9 cellular contexts compared by ENCODE assay signal in the genomic region with DNA sequence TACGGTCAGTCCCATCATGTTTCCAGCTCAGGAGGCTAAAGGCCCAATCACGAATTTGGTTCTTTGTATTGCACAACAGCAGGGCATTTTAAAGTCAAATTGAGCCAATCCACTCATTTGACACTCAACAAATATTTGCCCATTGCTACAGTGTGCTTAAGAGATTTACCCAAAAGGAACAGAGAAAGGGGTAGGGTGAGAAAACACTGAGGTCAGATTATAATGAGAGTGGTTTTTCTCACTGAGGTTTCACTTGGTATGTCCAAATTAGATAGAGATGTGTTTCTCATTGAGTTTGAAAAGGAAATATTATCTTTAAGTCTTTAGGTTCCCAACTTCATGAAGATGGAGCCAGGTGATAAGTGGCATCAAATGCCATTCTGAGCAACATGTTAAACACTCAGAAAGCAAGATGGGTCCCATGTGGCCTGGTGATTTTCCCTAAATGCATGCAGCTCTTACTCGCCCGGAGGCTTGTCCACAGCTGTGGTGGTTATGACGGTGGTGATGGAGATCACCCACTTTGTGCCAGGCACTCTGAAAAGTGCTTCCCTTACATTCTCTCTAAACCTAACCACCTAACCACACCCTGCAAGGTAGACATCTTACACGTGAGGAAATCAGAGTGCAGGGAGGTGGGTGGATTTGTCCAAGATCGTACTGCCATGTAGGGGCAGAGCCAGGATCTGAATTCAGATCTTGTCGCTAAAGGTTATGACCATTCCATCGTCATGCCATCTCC. TPM values are rescaled to one million over a fixed set of nuclear protein-coding genes. Genes with fewer than 3 reads are reported as not detected.
DNase-seq lines count a peak whose midpoint lies in the region; ATAC-seq, FAIRE-seq and TF ChIP-seq lines count a peak whose summit lies in the region.
"Had no signal": no experiment of that assay in that cellular context is flagged by ENCODE, and none has a peak within 500 bp of the region (broad histone marks: within the 10 kb centered on the region; RNA-seq: fewer than 3 reads in every experiment).

No MANE protein-coding gene starts in this region.

- H3K4me1 ChIP-seq in HepG2 (ENCODE audit: insufficient read depth, low read length): peaks cover 72% of the 10 kb centered on the region

- TF ChIP-seq EP300 in HepG2 (IDR thresholded peaks at IDR 0.05; ENCODE audit: low read depth in 2 of 2, low read length in 2 of 2): peak in 1 of 2 experiments; percentile 93; a peak in 2 of 4 replicates
- no peak; the same call in 1 of the 2 replicates for TF ChIP-seq EP300 in HepG2 (CRISPR knock-in tag; IDR thresholded peaks at IDR 0.05; ENCODE audit: borderline replicate concordance)

- H3K4me3 ChIP-seq in HepG2 (replicated peaks in 1 of 3; ENCODE audit: insufficient read depth in 1 of 3, low read depth in 2 of 3, low read length in 3 of 3): peak overlapping the region; percentile 28 to 52 (median 32)
- H3K4me3 ChIP-seq: cardiac muscle cell had no signal

- BruUV-seq in HepG2 (replicated peaks; lab: Mats Ljungman, UMichigan): TSS peak; percentile 99

- peak overlapping the region; percentile 90 for H3K27ac ChIP-seq in HepG2 (ENCODE audit: extremely low read length, insufficient read depth, low read length)

- in situ Hi-C loops in HepG2 (cut with HindIII; ENCODE audit: extremely low pct_ligation_motif_present, low pct_unique_long_range_greater_than_20kb): no loop called here

- no peaks in the 10 kb centered on the region for H3K9me3 ChIP-seq in HepG2 (ENCODE audit: low read length)

- H3K36me3 ChIP-seq in HepG2 (replicated peaks in 1 of 2; ENCODE audit: control insufficient read depth in 1 of 2, insufficient read depth in 2 of 2, low read length in 2 of 2): no peaks in the 10 kb centered on the region
- H3K36me3 ChIP-seq: cardiac muscle cell had no signal

- peak; percentile 98 for FAIRE-seq in HepG2 (lab: Jason Lieb, UNC)

- no peak for TF ChIP-seq POLR2A in HepG2 (IDR thresholded peaks at IDR 0.05; ENCODE audit: insufficient read depth in 1 of 2, low read depth in 2 of 2, low read length in 2 of 2)

- no peak overlapping the region for H2AFZ ChIP-seq in HepG2 (ENCODE audit: low read length)

- peak; percentile 57 for DNase-seq in GM10248 (ENCODE audit: extremely low spot score)
- DNase-seq in NCI-H2029 treated with DMSO at 0.1 percent for 48 hours (lab: John Stamatoyannopoulos, UW): peak; percentile 18
- peak; percentile 85 for DNase-seq in HepG2 (ENCODE audit: low spot score)
- no peak for DNase-seq in activated CD4-positive, CD25-positive, alpha-beta regulatory T cell treated with anti-CD3 and anti-CD28 coated beads, Interleukin-2, amount 50 U/mL, for 72 hours
- DNase-seq in Right ventricle myocardium superior: no peak
- DNase-seq in GM03348 (ENCODE audit: low spot score): no peak
- no peak for DNase-seq in hippocampal formation (lab: John Stamatoyannopoulos, UW)

- intact Hi-C loops in HepG2 (cut with micrococcal nuclease; ENCODE audit: unreplicated experiment) (no loop called here), Right ventricle myocardium superior (cut with DNase I) (no loop called here)

- peak overlapping the region; percentile 72 for H3K9ac ChIP-seq in HepG2 (ENCODE audit: insufficient read depth, low read depth, low read length)

- no peaks in the 10 kb centered on the region for H3K27me3 ChIP-seq in HepG2 (ENCODE audit: control insufficient read depth in 1 of 2, insufficient read depth in 2 of 2, low read length in 2 of 2)
- H3K27me3 ChIP-seq: cardiac muscle cell had no signal

- peak overlapping the region; percentile 82 for H3K4me2 ChIP-seq in HepG2 (ENCODE audit: low read depth, low read length)

- CTCF ChIA-PET in GM10248 (lab: Yijun Ruan, JAX): interaction anchor here (0.8 to 5.2 kb wide), 10 partner anchors 9 to 138 kb away, joined by 3 to 68 read pairs (median 4); a partner anchor contains a TSS
- CTCF ChIA-PET in HepG2 (lab: Yijun Ruan, JAX; ENCODE audit: low intra/inter-chr PET ratio, low total read pairs): no interaction called here

- TF ChIP-seq CTCF in GM10248 (IDR thresholded peaks at IDR 0.05; ENCODE audit: control extremely low read depth, extremely low read depth, low read depth, missing control alignments): no peak
- TF ChIP-seq CTCF in HepG2 (CRISPR knock-in tag; IDR thresholded peaks at IDR 0.05): no peak

- H4K20me1 ChIP-seq in HepG2 (ENCODE audit: insufficient read depth, low read length): no peaks in the 10 kb centered on the region

- TF ChIP-seq RAD21 in HepG2 (CRISPR knock-in tag; IDR thresholded peaks at IDR 0.05): no peak

- WGBS in HepG2 (ENCODE audit: low lambda C conversion rate): 2% methylated on average over 9 of the region's 9 CpGs

- POLR2A ChIA-PET in GM10248 (lab: Yijun Ruan, JAX) (interaction anchor here (1.4 kb wide), 1 partner anchor 31 kb away, joined by 6 read pairs; a partner anchor contains a TSS), HepG2 (lab: Yijun Ruan, JAX) (interaction anchor here (0.6 to 5.0 kb wide), 7 partner anchors 8 to 126 kb away, joined by 3 to 82 read pairs (median 3); a partner anchor contains a TSS)

- ATAC-seq in GM21381 (IDR thresholded peaks at IDR 0.05; ENCODE audit: unreplicated experiment) (peak; percentile 38), HepG2 (peak; percentile 13), Right ventricle myocardium superior (ENCODE audit: poor library complexity) (no peak)

- H3K79me2 ChIP-seq in HepG2 (ENCODE audit: insufficient read depth, low read length): no peaks in the 10 kb centered on the region

TF ChIP-seq in HepG2, 621 proteins besides CTCF, POLR2A, EP300 and RAD21 (continues in another document):
- TF ChIP-seq, protein P1, sequence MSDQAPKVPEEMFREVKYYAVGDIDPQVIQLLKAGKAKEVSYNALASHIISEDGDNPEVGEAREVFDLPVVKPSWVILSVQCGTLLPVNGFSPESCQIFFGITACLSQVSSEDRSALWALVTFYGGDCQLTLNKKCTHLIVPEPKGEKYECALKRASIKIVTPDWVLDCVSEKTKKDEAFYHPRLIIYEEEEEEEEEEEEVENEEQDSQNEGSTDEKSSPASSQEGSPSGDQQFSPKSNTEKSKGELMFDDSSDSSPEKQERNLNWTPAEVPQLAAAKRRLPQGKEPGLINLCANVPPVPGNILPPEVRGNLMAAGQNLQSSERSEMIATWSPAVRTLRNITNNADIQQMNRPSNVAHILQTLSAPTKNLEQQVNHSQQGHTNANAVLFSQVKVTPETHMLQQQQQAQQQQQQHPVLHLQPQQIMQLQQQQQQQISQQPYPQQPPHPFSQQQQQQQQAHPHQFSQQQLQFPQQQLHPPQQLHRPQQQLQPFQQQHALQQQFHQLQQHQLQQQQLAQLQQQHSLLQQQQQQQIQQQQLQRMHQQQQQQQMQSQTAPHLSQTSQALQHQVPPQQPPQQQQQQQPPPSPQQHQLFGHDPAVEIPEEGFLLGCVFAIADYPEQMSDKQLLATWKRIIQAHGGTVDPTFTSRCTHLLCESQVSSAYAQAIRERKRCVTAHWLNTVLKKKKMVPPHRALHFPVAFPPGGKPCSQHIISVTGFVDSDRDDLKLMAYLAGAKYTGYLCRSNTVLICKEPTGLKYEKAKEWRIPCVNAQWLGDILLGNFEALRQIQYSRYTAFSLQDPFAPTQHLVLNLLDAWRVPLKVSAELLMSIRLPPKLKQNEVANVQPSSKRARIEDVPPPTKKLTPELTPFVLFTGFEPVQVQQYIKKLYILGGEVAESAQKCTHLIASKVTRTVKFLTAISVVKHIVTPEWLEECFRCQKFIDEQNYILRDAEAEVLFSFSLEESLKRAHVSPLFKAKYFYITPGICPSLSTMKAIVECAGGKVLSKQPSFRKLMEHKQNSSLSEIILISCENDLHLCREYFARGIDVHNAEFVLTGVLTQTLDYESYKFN (CRISPR knock-in tag; conservative IDR thresholded peaks at IDR 0.05): peak; percentile 90
- TF ChIP-seq MIXL1 (CRISPR knock-in tag; IDR thresholded peaks at IDR 0.05) (peak; percentile 83), PITX1 (CRISPR knock-in tag; IDR thresholded peaks at IDR 0.05) (peak; percentile 97), ZNF792 (CRISPR knock-in tag; IDR thresholded peaks at IDR 0.05) (0 out of 2 replicates have a peak, but pooled peaks have one; percentile 31), SKI (IDR thresholded peaks at IDR 0.05; ENCODE audit: partially characterized antibody) (no peak), TCF7 (IDR thresholded peaks at IDR 0.05; ENCODE audit: low read depth) (peak; percentile 83)
- TF ChIP-seq, protein P2, sequence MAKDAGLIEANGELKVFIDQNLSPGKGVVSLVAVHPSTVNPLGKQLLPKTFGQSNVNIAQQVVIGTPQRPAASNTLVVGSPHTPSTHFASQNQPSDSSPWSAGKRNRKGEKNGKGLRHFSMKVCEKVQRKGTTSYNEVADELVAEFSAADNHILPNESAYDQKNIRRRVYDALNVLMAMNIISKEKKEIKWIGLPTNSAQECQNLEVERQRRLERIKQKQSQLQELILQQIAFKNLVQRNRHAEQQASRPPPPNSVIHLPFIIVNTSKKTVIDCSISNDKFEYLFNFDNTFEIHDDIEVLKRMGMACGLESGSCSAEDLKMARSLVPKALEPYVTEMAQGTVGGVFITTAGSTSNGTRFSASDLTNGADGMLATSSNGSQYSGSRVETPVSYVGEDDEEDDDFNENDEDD (CRISPR knock-in tag; IDR thresholded peaks at IDR 0.05; ENCODE audit: borderline replicate concordance): 0 out of 2 replicates have a peak, but pooled peaks have one; percentile 21

RNA-seq across cellular contexts. Expression of a gene that starts 31.2 kb away (rescaled TPM):
- total RNA-seq in HepG2 (2016; rRNA removed; fragmentation: Illumina TruSeq; extraction: Trizol): 55.9 and 61.2 TPM in 2 replicates
- 201 and 217 TPM in 2 replicates for total RNA-seq in HepG2 (2016; cell fraction: cytosol; rRNA removed; fragmentation: Illumina TruSeq; extraction: Trizol; ENCODE audit: low read depth)
- 52.9 and 64.6 TPM in 2 replicates for total RNA-seq in HepG2 (2016; cell fraction: insoluble cytoplasmic fraction; rRNA removed; fragmentation: Illumina TruSeq; extraction: Trizol)
- 111 and 117 TPM in 2 replicates for total RNA-seq in HepG2 (2016; cell fraction: membrane; rRNA removed; fragmentation: Illumina TruSeq; extraction: Trizol)
- total RNA-seq in HepG2 (2016; cell fraction: nucleus; rRNA removed; fragmentation: Illumina TruSeq; extraction: Trizol): 87.7 and 94.7 TPM in 2 replicates
- polyA plus RNA-seq in HepG2 (2011; rRNA removed): 14.3 and 16.0 TPM in 2 replicates
- polyA plus RNA-seq in HepG2 (2011; cell fraction: cytosol; rRNA removed): 10.3 and 13.3 TPM in 2 replicates
- polyA plus RNA-seq in HepG2 (2011; cell fraction: nucleus; rRNA removed): 39.8 and 44.5 TPM in 2 replicates
- 36.2 and 40.8 TPM in 2 replicates for polyA plus RNA-seq in HepG2 (2012)
- 10.3 and 13.7 TPM in 2 replicates for polyA plus RNA-seq in HepG2 (2016; cell fraction: cytosol; fragmentation: Illumina TruSeq; extraction: Trizol; ENCODE audit: low read depth)
- 42.1 and 42.7 TPM in 2 replicates for polyA plus RNA-seq in HepG2 (2016; cell fraction: insoluble cytoplasmic fraction; fragmentation: Illumina TruSeq; extraction: Trizol; ENCODE audit: low read depth)
- 25.5 and 25.9 TPM in 2 replicates for polyA plus RNA-seq in HepG2 (2016; cell fraction: membrane; fragmentation: Illumina TruSeq; extraction: Trizol; ENCODE audit: low read depth)
- 86.8 and 90.5 TPM in 2 replicates for polyA plus RNA-seq in HepG2 (2016; cell fraction: nucleus; fragmentation: Illumina TruSeq; extraction: Trizol; ENCODE audit: insufficient read depth, low read depth)
- polyA minus RNA-seq in HepG2 (2011; rRNA and poly(A)+ RNA removed; ENCODE audit: low replicate concordance): 30.9 and 34.8 TPM in 2 replicates
- polyA minus RNA-seq in HepG2 (2011; cell fraction: cytosol; rRNA and poly(A)+ RNA removed): 30.4 and 30.9 TPM in 2 replicates
- polyA minus RNA-seq in HepG2 (2011; cell fraction: nucleus; rRNA and poly(A)+ RNA removed): 88.7 and 110 TPM in 2 replicates
- 15.9 TPM for total RNA-seq in Right ventricle myocardium superior

Comparison
In these comparisons a context has a peak if more than half of its experiments do, and no peak if none do; other contexts are left out.
1. DNase-seq: peak in GM10248 (single experiment), NCI-H2029 treated with DMSO at 0.1 percent for 48 hours (single experiment) and HepG2 (single experiment); none in activated CD4-positive, CD25-positive, alpha-beta regulatory T cell treated with anti-CD3 and anti-CD28 coated beads, Interleukin-2, amount 50 U/mL, for 72 hours (single experiment), Right ventricle myocardium superior (single experiment), GM03348 (single experiment) and hippocampal formation (0 of 2).